In genomic region chr5:176744584-176744965, GRCh38 we compare ENCODE assay signal across 10 cellular contexts.
A peak's percentile ranks its signal among the peaks of the same experiment; 100 is the strongest.
DNase-seq lines count a peak whose midpoint lies in the region; ATAC-seq and TF ChIP-seq lines count a peak whose summit lies in the region.
"Had no signal": no experiment of that assay in that cellular context is flagged by ENCODE, and none has a peak within 500 bp of the region (broad histone marks: within the 10 kb centered on the region; RNA-seq: fewer than 3 reads in every experiment).

No MANE protein-coding gene starts in this region.

- peaks cover 100% of the 10 kb centered on the region for H3K27me3 Mint-ChIP-seq in activated naive CD4-positive, alpha-beta T cell treated with anti-CD3 and anti-CD28 coated beads, Interleukin-2, amount 10 ng/mL, durations not matched to agents 7 days and 5 days

- TF ChIP-seq CTCF in epithelial cell of esophagus (IDR thresholded peaks at IDR 0.05; ENCODE audit: insufficient read depth, low read depth, low read length, missing control alignments): peak; percentile 25

- no peak for ATAC-seq in GM21367 (IDR thresholded peaks at IDR 0.05; ENCODE audit: unreplicated experiment)

- no peak overlapping the region for H3K27ac Mint-ChIP-seq in activated naive CD4-positive, alpha-beta T cell treated with anti-CD3 and anti-CD28 coated beads, Interleukin-2, amount 10 ng/mL, durations not matched to agents 7 days and 5 days

- no peaks in the 10 kb centered on the region for H3K36me3 Mint-ChIP-seq in activated naive CD4-positive, alpha-beta T cell treated with anti-CD3 and anti-CD28 coated beads, Interleukin-2, amount 10 ng/mL, durations not matched to agents 7 days and 5 days

- H3K4me3 Mint-ChIP-seq in activated naive CD4-positive, alpha-beta T cell treated with anti-CD3 and anti-CD28 coated beads, Interleukin-2, amount 10 ng/mL, durations not matched to agents 7 days and 5 days: no peak overlapping the region

- CTCF ChIA-PET in activated naive CD4-positive, alpha-beta T cell treated with anti-CD3 and anti-CD28 coated beads, Interleukin-2, amount 10 ng/mL, durations not matched to agents 7 days and 5 days (lab: Charles Lee): interaction anchor here (0.8 to 2.0 kb wide), 3 partner anchors 13 to 87 kb away, joined by 3 to 8 read pairs (median 3); no protein-coding TSS in a partner anchor

- no peak overlapping the region for H3K4me3 ChIP-seq in epithelial cell of esophagus (ENCODE audit: low read length)

- DNase-seq in NCI-H2081 (lab: John Stamatoyannopoulos, UW): peak; percentile 25 to 55
- no peak for DNase-seq in NCI-H2081 treated with DMSO at 0.1 percent for 48 hours (lab: John Stamatoyannopoulos, UW)
- peak; percentile 49 to 59 for DNase-seq in NCI-H446 (lab: John Stamatoyannopoulos, UW)
- no peak for DNase-seq in epithelial cell of esophagus (ENCODE audit: low read depth)
- peak; percentile 21 for DNase-seq in stimulated activated CD8-positive, alpha-beta memory T cell treated with anti-CD3 and anti-CD28 coated beads, Interleukin-4, amount 100 ng/mL, for 48 hours
- no peak for DNase-seq in activated naive CD4-positive, alpha-beta T cell treated with anti-CD3 and anti-CD28 coated beads, Interleukin-2, amount 10 ng/mL, durations not matched to agents 7 days and 5 days
- no peak for DNase-seq in middle frontal gyrus (ENCODE audit: extremely low spot score, low spot score)
- DNase-seq: activated CD4-positive, CD25-positive, alpha-beta regulatory T cell treated with anti-CD3 and anti-CD28 coated beads, Interleukin-2, amount 50 U/mL, for 72 hours; NCI-H524 treated with DMSO at 0.1 percent for 48 hours had no signal

- no peaks in the 10 kb centered on the region for H3K9me3 Mint-ChIP-seq in activated naive CD4-positive, alpha-beta T cell treated with anti-CD3 and anti-CD28 coated beads, Interleukin-2, amount 10 ng/mL, durations not matched to agents 7 days and 5 days

- H3K4me1 Mint-ChIP-seq in activated naive CD4-positive, alpha-beta T cell treated with anti-CD3 and anti-CD28 coated beads, Interleukin-2, amount 10 ng/mL, durations not matched to agents 7 days and 5 days: peaks cover 24% of the 10 kb centered on the region

Comparison
In these comparisons a context has a peak if more than half of its experiments do, and no peak if none do; other contexts are left out.
1. DNase-seq: peak in NCI-H2081 (2 of 2), NCI-H446 (2 of 2) and stimulated activated CD8-positive, alpha-beta memory T cell treated with anti-CD3 and anti-CD28 coated beads, Interleukin-4, amount 100 ng/mL, for 48 hours (single experiment); none in NCI-H2081 treated with DMSO at 0.1 percent for 48 hours (single experiment), epithelial cell of esophagus (single experiment), activated naive CD4-positive, alpha-beta T cell treated with anti-CD3 and anti-CD28 coated beads, Interleukin-2, amount 10 ng/mL, durations not matched to agents 7 days and 5 days (single experiment) and middle frontal gyrus (single experiment).